Comparison of ENCODE assay signal across 12 cellular contexts in genomic region chr7:43294080-43294630, GRCh38.
DNase-seq lines count a peak whose midpoint lies in the region; ATAC-seq, FAIRE-seq and TF ChIP-seq lines count a peak whose summit lies in the region.
"Had no signal": no experiment of that assay in that cellular context is flagged by ENCODE, and none has a peak within 500 bp of the region (broad histone marks: within the 10 kb centered on the region; RNA-seq: fewer than 3 reads in every experiment).

No MANE protein-coding gene starts in this region.

- FAIRE-seq in keratinocyte (lab: Jason Lieb, UNC), result peak; percentile 85
- FAIRE-seq: GM12891 had no signal

- H3K4me2 ChIP-seq in mammary epithelial cell (ENCODE audit: insufficient read depth, low read depth, low read length), result no peak overlapping the region
- no peak overlapping the region for H3K4me2 ChIP-seq in keratinocyte (ENCODE audit: control insufficient read depth, extremely low read depth, insufficient read depth, low read depth, low read length)
- H3K4me2 ChIP-seq: BLaER1 had no signal

- no peaks in the 10 kb centered on the region for H3K36me3 ChIP-seq in mammary epithelial cell (ENCODE audit: insufficient read depth, low read length)
- H3K36me3 ChIP-seq in keratinocyte (ENCODE audit: control insufficient read depth in 2 of 2, extremely low read depth in 1 of 2, insufficient read depth in 2 of 2, low read length in 2 of 2), result no peaks in the 10 kb centered on the region
- H3K36me3 ChIP-seq in SJCRH30, result no peaks in the 10 kb centered on the region
- H3K36me3 ChIP-seq: cardiac muscle cell had no signal

- CTCF ChIA-PET in AG04449 (lab: Yijun Ruan, JAX), result interaction anchor here (1.4 kb wide), 1 partner anchor 33 kb away, joined by 3 read pairs; no protein-coding TSS in a partner anchor
- CTCF ChIA-PET in mammary epithelial cell (lab: Charles Lee; ENCODE audit: low non-redundant PET), result no interaction called here

- no peaks in the 10 kb centered on the region for H4K20me1 ChIP-seq in mammary epithelial cell (ENCODE audit: insufficient read depth, low read length)
- no peaks in the 10 kb centered on the region for H4K20me1 ChIP-seq in keratinocyte (ENCODE audit: control insufficient read depth, extremely low read depth, insufficient read depth, low read length)
- H4K20me1 ChIP-seq: BLaER1 had no signal

- intact Hi-C loops in mammary epithelial cell (cut with micrococcal nuclease), result no loop called here

- dilution Hi-C loops in mammary epithelial cell (cut with HindIII; ENCODE audit: low sequenced_read_pairs), result no loop called here
- dilution Hi-C loops in keratinocyte (cut with MboI; ENCODE audit: extremely low pct_ligation_motif_present, low sequenced_read_pairs), result no loop called here

- H3K9me3 ChIP-seq in mammary epithelial cell (replicated peaks; ENCODE audit: insufficient read depth, low read length), result peaks cover 11% of the 10 kb centered on the region
- H3K9me3 ChIP-seq in keratinocyte (ENCODE audit: control insufficient read depth, low read depth, low read length), result peaks cover 4% of the 10 kb centered on the region
- no peaks in the 10 kb centered on the region for H3K9me3 ChIP-seq in SJCRH30 (replicated peaks)

- DNase-seq in AG04449 (ENCODE audit: low read depth, low spot score) (peak; percentile 3), HS-27A (ENCODE audit: low read depth) (peak; percentile 14), mammary epithelial cell (peak; percentile 86), keratinocyte (ENCODE audit: low read depth, low spot score) (peak; percentile 4), dedifferentiated amniotic fluid mesenchymal stem cell (ENCODE audit: extremely low spot score) (no peak), SJCRH30 (no peak), NCI-H345 treated with DMSO at 0.1 percent for 48 hours (lab: John Stamatoyannopoulos, UW; ENCODE audit: unreplicated experiment) (no peak)
- DNase-seq: NCI-H2171 treated with DMSO at 0.1 percent for 48 hours had no signal

- no peak overlapping the region for H3K9ac ChIP-seq in mammary epithelial cell (ENCODE audit: insufficient read depth, low read length)
- no peak overlapping the region for H3K9ac ChIP-seq in keratinocyte (ENCODE audit: control insufficient read depth, extremely low read depth, insufficient read depth, low read length)
- H3K9ac ChIP-seq: BLaER1 had no signal

- POLR2A ChIA-PET in AG04449 (lab: Yijun Ruan, JAX), result no interaction called here

- H3K27me3 ChIP-seq in mammary epithelial cell (ENCODE audit: insufficient read depth, low read length) (no peaks in the 10 kb centered on the region), keratinocyte (ENCODE audit: control insufficient read depth, extremely low read depth, insufficient read depth, low read length) (peaks cover 6% of the 10 kb centered on the region), SJCRH30 (peaks cover 7% of the 10 kb centered on the region; the same call in 1 of the 2 replicates)
- H3K27me3 ChIP-seq: BLaER1, cardiac muscle cell had no signal

- no TSS peak for BruUV-seq in mammary epithelial cell (replicated peaks; lab: Mats Ljungman, UMichigan)

- TF ChIP-seq CTCF in AG04449 (IDR thresholded peaks at IDR 0.05; ENCODE audit: insufficient read depth, low read length, missing control alignments) (no peak), mammary epithelial cell (conservative IDR thresholded peaks at IDR 0.05 in 1 of 2, IDR thresholded peaks at IDR 0.05 in 1 of 2; ENCODE audit: extremely low read depth in 1 of 2, insufficient read depth in 1 of 2, low read depth in 1 of 2, low read length in 2 of 2) (no peak), keratinocyte (optimal IDR thresholded peaks at IDR 0.05 in 1 of 3, IDR thresholded peaks at IDR 0.05 in 1 of 3, conservative IDR thresholded peaks at IDR 0.05 in 1 of 3; ENCODE audit: extremely low read depth in 1 of 3, insufficient read depth in 2 of 3, low read length in 3 of 3) (no peak)

- no peak for ATAC-seq in HG03025 (IDR thresholded peaks at IDR 0.05; ENCODE audit: low FRiP score, unreplicated experiment)

- 50% methylated on average over 4 of the region's 5 CpGs for WGBS in mammary epithelial cell (ENCODE audit: low coverage, missing lambda C conversion rate)

- peak overlapping the region; percentile 3 for H2AFZ ChIP-seq in mammary epithelial cell (ENCODE audit: low read depth, low read length)
- no peak overlapping the region for H2AFZ ChIP-seq in keratinocyte (ENCODE audit: control insufficient read depth, low read length)

- H3K27ac ChIP-seq in mammary epithelial cell (ENCODE audit: insufficient read depth, low read depth, low read length), result no peak overlapping the region
- H3K27ac ChIP-seq in keratinocyte (ENCODE audit: control insufficient read depth, insufficient read depth, low read length), result no peak overlapping the region
- H3K27ac ChIP-seq in SJCRH30, result no peak overlapping the region
- H3K27ac ChIP-seq: BLaER1, cardiac muscle cell had no signal

- H3K9me1 ChIP-seq in keratinocyte (ENCODE audit: control insufficient read depth, extremely low read depth, insufficient read depth, low read length), result no peaks in the 10 kb centered on the region

- no peak overlapping the region for H3K4me3 ChIP-seq in AG04449 (ENCODE audit: low read depth, low read length)
- H3K4me3 ChIP-seq in mammary epithelial cell (replicated peaks in 1 of 3; ENCODE audit: insufficient read depth in 1 of 3, low read depth in 2 of 3, low read length in 3 of 3), result no peak overlapping the region
- no peak overlapping the region for H3K4me3 ChIP-seq in keratinocyte (ENCODE audit: control insufficient read depth in 2 of 3, extremely low read depth in 1 of 3, insufficient read depth in 2 of 3, low read depth in 1 of 3, low read length in 3 of 3)
- H3K4me3 ChIP-seq in SJCRH30, result no peak overlapping the region
- H3K4me3 ChIP-seq: BLaER1, cardiac muscle cell had no signal

- peaks cover 9% of the 10 kb centered on the region for H3K4me1 ChIP-seq in mammary epithelial cell (ENCODE audit: insufficient read depth, low read length)
- H3K4me1 ChIP-seq in keratinocyte (ENCODE audit: control insufficient read depth, extremely low read depth, insufficient read depth, low read length), result peaks cover 3% of the 10 kb centered on the region
- H3K4me1 ChIP-seq in SJCRH30, result no peaks in the 10 kb centered on the region; the same call in 1 of the 2 replicates

- in situ Hi-C loops in mammary epithelial cell (cut with MboI; ENCODE audit: low sequenced_read_pairs in 2 of 2), result no loop called here

- H3K79me2 ChIP-seq in mammary epithelial cell (ENCODE audit: insufficient read depth, low read length) (no peaks in the 10 kb centered on the region), keratinocyte (ENCODE audit: control insufficient read depth, insufficient read depth, low read length) (no peaks in the 10 kb centered on the region)

Comparison
In these comparisons a context has a peak if more than half of its experiments do, and no peak if none do; other contexts are left out.
1. DNase-seq: peak in AG04449 (single experiment), HS-27A (single experiment), mammary epithelial cell (single experiment) and keratinocyte (single experiment); none in dedifferentiated amniotic fluid mesenchymal stem cell (single experiment), SJCRH30 (0 of 2) and NCI-H345 treated with DMSO at 0.1 percent for 48 hours (single experiment).